1 cellular context compared by ENCODE assay signal in genomic region chr16:9316615-9317014, GRCh38.
TF ChIP-seq lines count a peak whose summit lies in the region.

No MANE protein-coding gene starts in this region.

TF ChIP-seq in HepG2, 621 proteins besides CTCF, POLR2A, EP300 and RAD21 (continued from another document and continues in another):
- TF ChIP-seq MAF1 (CRISPR knock-in tag; IDR thresholded peaks at IDR 0.05; ENCODE audit: borderline replicate concordance) (no peak), HMGXB3 (CRISPR knock-in tag; IDR thresholded peaks at IDR 0.05; ENCODE audit: borderline replicate concordance) (no peak), RFXAP (CRISPR knock-in tag; IDR thresholded peaks at IDR 0.05; ENCODE audit: borderline replicate concordance) (no peak), ZNF318 (CRISPR knock-in tag; IDR thresholded peaks at IDR 0.05) (no peak), GLI4 (CRISPR knock-in tag; IDR thresholded peaks at IDR 0.05; ENCODE audit: borderline replicate concordance) (no peak), TCF7 (IDR thresholded peaks at IDR 0.05; ENCODE audit: low read depth) (peak; percentile 73), HNRNPL (IDR thresholded peaks at IDR 0.05; ENCODE audit: low read depth, low read length) (no peak), U2AF1 (optimal IDR thresholded peaks at IDR 0.05; ENCODE audit: low read depth, low read length) (no peak), NR2C2 (CRISPR knock-in tag; IDR thresholded peaks at IDR 0.05; ENCODE audit: borderline replicate concordance) (no peak), ZNF75D (CRISPR knock-in tag; IDR thresholded peaks at IDR 0.05; ENCODE audit: borderline replicate concordance) (no peak), FOXM1 (CRISPR knock-in tag; IDR thresholded peaks at IDR 0.05) (no peak), MTA3 (CRISPR knock-in tag; IDR thresholded peaks at IDR 0.05) (no peak), ZNF576 (CRISPR knock-in tag; IDR thresholded peaks at IDR 0.05) (no peak), HNF4A (CRISPR knock-in tag; IDR thresholded peaks at IDR 0.05) (no peak; the same call in 1 of the 2 replicates), HINFP (CRISPR knock-in tag; IDR thresholded peaks at IDR 0.05; ENCODE audit: low read depth) (no peak), ZNF44 (CRISPR knock-in tag; IDR thresholded peaks at IDR 0.05) (no peak), ZNF7 (CRISPR knock-in tag; IDR thresholded peaks at IDR 0.05) (no peak), ZBTB33 (CRISPR knock-in tag; IDR thresholded peaks at IDR 0.05) (no peak), FOSL2 (CRISPR knock-in tag; IDR thresholded peaks at IDR 0.05) (peak; percentile 82), ZNF317 (CRISPR knock-in tag; IDR thresholded peaks at IDR 0.05) (no peak), ZNF713 (CRISPR knock-in tag; IDR thresholded peaks at IDR 0.05) (no peak), DNMT3B (CRISPR knock-in tag; conservative IDR thresholded peaks at IDR 0.05) (no peak), TFDP2 (CRISPR knock-in tag; IDR thresholded peaks at IDR 0.05) (no peak), ELF4 (CRISPR knock-in tag; IDR thresholded peaks at IDR 0.05; ENCODE audit: borderline replicate concordance) (no peak), E2F5 (CRISPR knock-in tag; conservative IDR thresholded peaks at IDR 0.05) (no peak), MTF1 (CRISPR knock-in tag; IDR thresholded peaks at IDR 0.05) (no peak), CENPBD1 (CRISPR knock-in tag; IDR thresholded peaks at IDR 0.05; ENCODE audit: borderline replicate concordance, low read depth) (no peak), UBTF (CRISPR knock-in tag; IDR thresholded peaks at IDR 0.05) (no peak), PREB (CRISPR knock-in tag; IDR thresholded peaks at IDR 0.05) (no peak), KMT2A (CRISPR knock-in tag; IDR thresholded peaks at IDR 0.05) (no peak), ZFYVE20 (CRISPR knock-in tag; IDR thresholded peaks at IDR 0.05; ENCODE audit: borderline replicate concordance, low read depth) (no peak), SMAD3 (CRISPR knock-in tag; IDR thresholded peaks at IDR 0.05) (peak; percentile 57; the same call in 1 of the 2 replicates), RXRB (CRISPR knock-in tag; IDR thresholded peaks at IDR 0.05; ENCODE audit: borderline replicate concordance) (0 out of 2 replicates have a peak, but pooled peaks have one; percentile 40), HOXA9 (CRISPR knock-in tag; IDR thresholded peaks at IDR 0.05; ENCODE audit: borderline replicate concordance) (no peak)
